17 cellular contexts compared by ENCODE assay signal in genomic region chr22:33382427-33382826, GRCh38.
"Had no signal": no experiment of that assay in that cellular context is flagged by ENCODE, and none has a peak within 500 bp of the region (broad histone marks: within the 10 kb centered on the region; RNA-seq: fewer than 3 reads in every experiment).

No MANE protein-coding gene starts in this region.

- H3K27me3 ChIP-seq: breast epithelium, neural progenitor cell, ovary, tibial artery, uterus had no signal

- H3K4me2 ChIP-seq: neural progenitor cell had no signal

- H3K36me3 ChIP-seq: breast epithelium, lower lobe of right lung, neural progenitor cell, ovary, uterus had no signal

- H3K9ac ChIP-seq: neural progenitor cell had no signal

- H3K4me1 ChIP-seq: breast epithelium, lower lobe of right lung, neural progenitor cell, tibial artery, uterus had no signal

- H3K27ac ChIP-seq: breast epithelium, lower lobe of right lung, neural progenitor cell, ovary, tibial artery, uterus had no signal

- H3K9me3 ChIP-seq: ovary, tibial artery had no signal

- DNase-seq: activated naive CD4-positive, alpha-beta T cell treated with Interleukin-2 at 50 U/mL for 16 hours; activated T-cell treated with anti-CD3 and anti-CD28 coated beads for 4 hours; aorta; hypothalamus; lower lobe of right lung; midbrain; ovary; stimulated activated CD4-positive, alpha-beta T cell treated with anti-CD3 and anti-CD28 coated beads, Interleukin-2, amount 100 ng/mL, for 48 hours; T-cell; T1000; tibial artery; uterus had no signal

- H3K4me3 ChIP-seq: breast epithelium, lower lobe of right lung, neural progenitor cell, ovary, tibial artery, uterus had no signal

- H2AFZ ChIP-seq: neural progenitor cell had no signal

- ATAC-seq: activated CD4-positive, CD25-positive, alpha-beta regulatory T cell treated with anti-CD3 and anti-CD28 coated beads, Interleukin-2, amount 50 U/mL, for 24 hours; esophagus mucosa; lower lobe of right lung; stimulated activated memory B cell treated with anti-CD40 and anti-IgM and Interleukin-4, amounts not matched to agents 10 μg/mL and 1 μg/mL and 100 μg/mL, for 72 hours; T-cell had no signal
